In genomic region chr14:95155044-95155443, GRCh38 we compare ENCODE assay signal across 9 cellular contexts. TPM values are rescaled to one million over a fixed set of nuclear protein-coding genes. Genes with fewer than 3 reads are reported as not detected.
DNase-seq lines count a peak whose midpoint lies in the region; ATAC-seq, FAIRE-seq and TF ChIP-seq lines count a peak whose summit lies in the region.
"Had no signal": no experiment of that assay in that cellular context is flagged by ENCODE, and none has a peak within 500 bp of the region (broad histone marks: within the 10 kb centered on the region; RNA-seq: fewer than 3 reads in every experiment).

No MANE protein-coding gene starts in this region.

- H3K4me3 Mint-ChIP-seq in activated naive CD4-positive, alpha-beta T cell treated with anti-CD3 and anti-CD28 coated beads, Interleukin-2, amount 10 ng/mL, durations not matched to agents 7 days and 5 days, result peak overlapping the region; percentile 78
- peak overlapping the region; percentile 81 for H3K4me3 Mint-ChIP-seq in activated T-helper 2 cell treated with anti-CD3 and anti-CD28 coated beads, Interferon-gamma antibody, Interleukin-2, Interleukin-4, amounts not matched to agents 10 μg/mL and 5 μg/mL and 100 μg/mL, durations not matched to agents 14 hours and 24 hours and 36 hours (ENCODE audit: low read depth)

- H3K27me3 Mint-ChIP-seq in activated naive CD4-positive, alpha-beta T cell treated with anti-CD3 and anti-CD28 coated beads, Interleukin-2, amount 10 ng/mL, durations not matched to agents 7 days and 5 days, result no peaks in the 10 kb centered on the region
- no peaks in the 10 kb centered on the region for H3K27me3 Mint-ChIP-seq in activated T-helper 2 cell treated with anti-CD3 and anti-CD28 coated beads, Interferon-gamma antibody, Interleukin-2, Interleukin-4, amounts not matched to agents 10 μg/mL and 5 μg/mL and 100 μg/mL, durations not matched to agents 14 hours and 24 hours and 36 hours (ENCODE audit: low read depth)

- no peak overlapping the region for H3K27ac Mint-ChIP-seq in activated naive CD4-positive, alpha-beta T cell treated with anti-CD3 and anti-CD28 coated beads, Interleukin-2, amount 10 ng/mL, durations not matched to agents 7 days and 5 days
- H3K27ac Mint-ChIP-seq in activated T-helper 2 cell treated with anti-CD3 and anti-CD28 coated beads, Interferon-gamma antibody, Interleukin-2, Interleukin-4, amounts not matched to agents 10 μg/mL and 5 μg/mL and 100 μg/mL, durations not matched to agents 14 hours and 24 hours and 36 hours, result peak overlapping the region; percentile 68

- CTCF ChIA-PET in activated naive CD4-positive, alpha-beta T cell treated with anti-CD3 and anti-CD28 coated beads, Interleukin-2, amount 10 ng/mL, durations not matched to agents 7 days and 5 days (lab: Charles Lee), result no interaction called here

- in situ Hi-C loops in transverse colon (cut with MboI; ENCODE audit: low pct_ligation_motif_present in 1 of 4, low pct_unique_long_range_greater_than_20kb in 1 of 4, low sequenced_read_pairs in 3 of 4), result no loop called here

- H3K36me3 ChIP-seq in keratinocyte (ENCODE audit: control insufficient read depth in 2 of 2, extremely low read depth in 1 of 2, insufficient read depth in 2 of 2, low read length in 2 of 2) (no peaks in the 10 kb centered on the region), transverse colon (no peaks in the 10 kb centered on the region)

- no peak for TF ChIP-seq POLR2A in transverse colon (IDR thresholded peaks at IDR 0.05)

- H3K9me3 ChIP-seq in keratinocyte (ENCODE audit: control insufficient read depth, low read depth, low read length), result no peaks in the 10 kb centered on the region
- no peaks in the 10 kb centered on the region for H3K9me3 ChIP-seq in transverse colon

- H3K4me3 ChIP-seq in keratinocyte (ENCODE audit: control insufficient read depth in 2 of 3, extremely low read depth in 1 of 3, insufficient read depth in 2 of 3, low read depth in 1 of 3, low read length in 3 of 3) (peak overlapping the region in 2 of 3 experiments; percentile 74 to 84), transverse colon (peak overlapping the region in 1 of 4 donors; percentile 96)

- peak overlapping the region; percentile 95 for H3K4me2 ChIP-seq in keratinocyte (ENCODE audit: control insufficient read depth, extremely low read depth, insufficient read depth, low read depth, low read length)

- no peaks in the 10 kb centered on the region for H3K9me3 Mint-ChIP-seq in activated naive CD4-positive, alpha-beta T cell treated with anti-CD3 and anti-CD28 coated beads, Interleukin-2, amount 10 ng/mL, durations not matched to agents 7 days and 5 days
- no peaks in the 10 kb centered on the region for H3K9me3 Mint-ChIP-seq in activated T-helper 2 cell treated with anti-CD3 and anti-CD28 coated beads, Interferon-gamma antibody, Interleukin-2, Interleukin-4, amounts not matched to agents 10 μg/mL and 5 μg/mL and 100 μg/mL, durations not matched to agents 14 hours and 24 hours and 36 hours

- peaks cover 69% of the 10 kb centered on the region for H3K79me2 ChIP-seq in keratinocyte (ENCODE audit: control insufficient read depth, insufficient read depth, low read length)

- H3K4me1 Mint-ChIP-seq in activated naive CD4-positive, alpha-beta T cell treated with anti-CD3 and anti-CD28 coated beads, Interleukin-2, amount 10 ng/mL, durations not matched to agents 7 days and 5 days, result peaks cover 53% of the 10 kb centered on the region
- peaks cover 40% of the 10 kb centered on the region for H3K4me1 Mint-ChIP-seq in activated T-helper 2 cell treated with anti-CD3 and anti-CD28 coated beads, Interferon-gamma antibody, Interleukin-2, Interleukin-4, amounts not matched to agents 10 μg/mL and 5 μg/mL and 100 μg/mL, durations not matched to agents 14 hours and 24 hours and 36 hours (ENCODE audit: low read depth)

- dilution Hi-C loops in keratinocyte (cut with MboI; ENCODE audit: extremely low pct_ligation_motif_present, low sequenced_read_pairs), result no loop called here

- no peaks in the 10 kb centered on the region for H3K27me3 ChIP-seq in keratinocyte (ENCODE audit: control insufficient read depth, extremely low read depth, insufficient read depth, low read length)
- H3K27me3 ChIP-seq in transverse colon, result no peaks in the 10 kb centered on the region

- no peak for ATAC-seq in GM21367 (IDR thresholded peaks at IDR 0.05; ENCODE audit: unreplicated experiment)

- 88 to 89% methylated on average over 9 to 12 of the region's 12 CpGs for WGBS in transverse colon (ENCODE audit: low coverage in 1 of 2), 2 donors

- H3K4me1 ChIP-seq in keratinocyte (ENCODE audit: control insufficient read depth, extremely low read depth, insufficient read depth, low read length) (peaks cover 20% of the 10 kb centered on the region), transverse colon (peaks cover 19 to 60% (median 41%) of the 10 kb centered on the region in 4 donors)

- no peaks in the 10 kb centered on the region for H3K9me1 ChIP-seq in keratinocyte (ENCODE audit: control insufficient read depth, extremely low read depth, insufficient read depth, low read length)

- TF ChIP-seq CTCF in keratinocyte (optimal IDR thresholded peaks at IDR 0.05 in 1 of 3, IDR thresholded peaks at IDR 0.05 in 1 of 3, conservative IDR thresholded peaks at IDR 0.05 in 1 of 3; ENCODE audit: extremely low read depth in 1 of 3, insufficient read depth in 2 of 3, low read length in 3 of 3) (no peak), transverse colon (IDR thresholded peaks at IDR 0.05) (no peak)

- no peak for TF ChIP-seq EP300 in transverse colon (IDR thresholded peaks at IDR 0.05; ENCODE audit: low read depth)

- H3K9ac ChIP-seq in keratinocyte (ENCODE audit: control insufficient read depth, extremely low read depth, insufficient read depth, low read length), result no peak overlapping the region

- intact Hi-C loops in activated T-helper 2 cell treated with anti-CD3 and anti-CD28 coated beads, Interferon-gamma antibody, Interleukin-2, Interleukin-4, amounts not matched to agents 10 μg/mL and 5 μg/mL and 100 μg/mL, durations not matched to agents 14 hours and 24 hours and 36 hours (cut with micrococcal nuclease), result loop anchor here (1.0 to 5.0 kb wide), 2 partner anchors 105 to 167 kb away; no protein-coding TSS in a partner anchor
- intact Hi-C loops in transverse colon (cut with DNase I; ENCODE audit: low total_unique reads), result no loop called here

- peaks cover 10% of the 10 kb centered on the region for H3K36me3 Mint-ChIP-seq in activated naive CD4-positive, alpha-beta T cell treated with anti-CD3 and anti-CD28 coated beads, Interleukin-2, amount 10 ng/mL, durations not matched to agents 7 days and 5 days
- peaks cover 25% of the 10 kb centered on the region for H3K36me3 Mint-ChIP-seq in activated T-helper 2 cell treated with anti-CD3 and anti-CD28 coated beads, Interferon-gamma antibody, Interleukin-2, Interleukin-4, amounts not matched to agents 10 μg/mL and 5 μg/mL and 100 μg/mL, durations not matched to agents 14 hours and 24 hours and 36 hours (ENCODE audit: low read depth)

- H3K27ac ChIP-seq in keratinocyte (ENCODE audit: control insufficient read depth, insufficient read depth, low read length) (peak overlapping the region; percentile 91), transverse colon (peak overlapping the region in 3 of 4 donors; percentile 93 to 96 (median 96))

- FAIRE-seq in keratinocyte (lab: Jason Lieb, UNC), result no peak

- no peak overlapping the region for H2AFZ ChIP-seq in keratinocyte (ENCODE audit: control insufficient read depth, low read length)

- no peaks in the 10 kb centered on the region for H4K20me1 ChIP-seq in keratinocyte (ENCODE audit: control insufficient read depth, extremely low read depth, insufficient read depth, low read length)

- DNase-seq in activated naive CD4-positive, alpha-beta T cell treated with anti-CD3 and anti-CD28 coated beads, Interleukin-2, amount 10 ng/mL, durations not matched to agents 7 days and 5 days, result no peak
- no peak for DNase-seq in activated naive CD4-positive, alpha-beta T cell treated with anti-CD3 and anti-CD28 coated beads, Interleukin-2, amount 50 U/mL, for 16 hours
- no peak for DNase-seq in activated T-helper 2 cell treated with anti-CD3 and anti-CD28 coated beads, Interferon-gamma antibody, Interleukin-2, Interleukin-4, amounts not matched to agents 10 μg/mL and 5 μg/mL and 100 μg/mL, durations not matched to agents 14 hours and 24 hours and 36 hours (ENCODE audit: low spot score)
- DNase-seq in keratinocyte (ENCODE audit: low read depth, low spot score) (no peak), transverse colon (no peak), NCI-H187 treated with DMSO at 0.1 percent for 48 hours (lab: John Stamatoyannopoulos, UW) (no peak), NCI-H748 (lab: John Stamatoyannopoulos, UW; ENCODE audit: unreplicated experiment) (no peak)
- DNase-seq: RPMI8226 had no signal

RNA-seq across cellular contexts. Expression of gene DICER1, which starts 2.3 kb away (rescaled TPM):
- total RNA-seq in activated T-helper 2 cell treated with anti-CD3 and anti-CD28 coated beads, Interferon-gamma antibody, Interleukin-2, Interleukin-4, amounts not matched to agents 10 μg/mL and 5 μg/mL and 100 μg/mL, durations not matched to agents 14 hours and 24 hours and 36 hours, result 64.0 and 67.1 TPM in 2 replicates
- polyA plus RNA-seq in keratinocyte, result 25.3 to 31.6 TPM (median 30.9 TPM) in 3 replicates
- polyA plus RNA-seq in keratinocyte (2011; ENCODE audit: low read depth), result 18.2 TPM
- polyA plus RNA-seq in keratinocyte (2011; cell fraction: cytosol; rRNA removed), result 8.1 and 17.2 TPM in 2 replicates
- 42.9 and 44.7 TPM in 2 replicates for polyA plus RNA-seq in keratinocyte (2011; cell fraction: nucleus; rRNA removed)
- polyA plus RNA-seq in keratinocyte (2012; ENCODE audit: low replicate concordance), result 10.9 and 15.9 TPM in 2 replicates
- 46.9 to 115 TPM (median 79.1 TPM) in 3 replicates for polyA minus RNA-seq in keratinocyte
- 34.5 TPM for polyA minus RNA-seq in keratinocyte (2011; cell fraction: cytosol; rRNA and poly(A)+ RNA removed)
- 53.2 and 87.2 TPM in 2 replicates for polyA minus RNA-seq in keratinocyte (2011; cell fraction: nucleus; rRNA and poly(A)+ RNA removed)
- total RNA-seq in transverse colon, result 100 to 1,000 TPM in 1 of 4 donors, 10 to 100 TPM in 3; 45.6 to 102 (median 71.4) TPM
